ENCODE assay signal across 8 cellular contexts in genomic region chr7:134724606-134725005, GRCh38. TPM values are rescaled to one million over a fixed set of nuclear protein-coding genes. Genes with fewer than 3 reads are reported as not detected.
DNase-seq lines count a peak whose midpoint lies in the region; ATAC-seq and TF ChIP-seq lines count a peak whose summit lies in the region.

No MANE protein-coding gene starts in this region.

- ATAC-seq in DND-41 (ENCODE audit: insufficient read depth, low read depth) (0 out of 3 replicates have a peak, but pooled peaks have one; percentile 40), HG02938 (IDR thresholded peaks at IDR 0.05; ENCODE audit: unreplicated experiment) (peak; percentile 51), right lobe of liver (peak; percentile 26 to 53 (median 42)), HG03196 (IDR thresholded peaks at IDR 0.05; ENCODE audit: unreplicated experiment) (no peak), HG02571 (IDR thresholded peaks at IDR 0.05; ENCODE audit: unreplicated experiment) (no peak)

- DNase-seq in DND-41 (no peak), adipocyte (ENCODE audit: low read depth) (peak; percentile 39), right lobe of liver (no peak), middle frontal gyrus (ENCODE audit: extremely low spot score, low spot score) (no peak), NCI-H2171 (lab: John Stamatoyannopoulos, UW) (no peak)

- 45% methylated on average over 2 of the region's 2 CpGs for WGBS in right lobe of liver (ENCODE audit: insufficient coverage, low coverage, low lambda C conversion rate, missing lambda C conversion rate)

- intact Hi-C loops in right lobe of liver (cut with DNase I): no loop called here

- H3K9ac ChIP-seq in DND-41 (ENCODE audit: low read depth, low read length) (no peak overlapping the region), adipocyte (ENCODE audit: low read length) (peak overlapping the region; percentile 6)

- no peak overlapping the region for H3K4me2 ChIP-seq in DND-41 (ENCODE audit: insufficient read depth, low read length)

- H3K36me3 ChIP-seq in DND-41 (ENCODE audit: insufficient read depth, low read length) (no peaks in the 10 kb centered on the region), adipocyte (ENCODE audit: control insufficient read depth, insufficient read depth, low read length, severe bottlenecking) (no peaks in the 10 kb centered on the region), right lobe of liver (no peaks in the 10 kb centered on the region)

- H4K20me1 ChIP-seq in DND-41 (ENCODE audit: insufficient read depth, low read length): no peaks in the 10 kb centered on the region

- peak; percentile 44 for TF ChIP-seq CTCF in DND-41 (IDR thresholded peaks at IDR 0.05; ENCODE audit: borderline replicate concordance, extremely low read depth, low read length, poor library complexity, severe bottlenecking)
- TF ChIP-seq CTCF in right lobe of liver (IDR thresholded peaks at IDR 0.05): peak in 3 of 4 donors; percentile 22 to 35 (median 23)

- no peak overlapping the region for H3K27ac ChIP-seq in DND-41 (ENCODE audit: low read length)
- no peak overlapping the region for H3K27ac ChIP-seq in right lobe of liver

- H3K4me3 ChIP-seq in DND-41 (ENCODE audit: low read depth in 1 of 2, low read length in 2 of 2) (no peak overlapping the region), adipocyte (ENCODE audit: low read length) (no peak overlapping the region), right lobe of liver (no peak overlapping the region)

- H3K9me3 ChIP-seq in DND-41 (ENCODE audit: insufficient read depth, low read length, severe bottlenecking) (no peaks in the 10 kb centered on the region), adipocyte (ENCODE audit: control insufficient read depth, low read length) (no peaks in the 10 kb centered on the region), right lobe of liver (no peaks in the 10 kb centered on the region)

- no peaks in the 10 kb centered on the region for H3K79me2 ChIP-seq in DND-41 (ENCODE audit: insufficient read depth, low read length)

- no peak for TF ChIP-seq POLR2A in right lobe of liver (IDR thresholded peaks at IDR 0.05)

- no peak overlapping the region for H2AFZ ChIP-seq in DND-41 (ENCODE audit: low read depth, low read length)

- no peaks in the 10 kb centered on the region for H3K4me1 ChIP-seq in DND-41 (ENCODE audit: insufficient read depth, low read length)
- H3K4me1 ChIP-seq in adipocyte (ENCODE audit: control insufficient read depth, insufficient read depth, low read length): peaks cover 45% of the 10 kb centered on the region
- H3K4me1 ChIP-seq in right lobe of liver: peaks cover 0 to 7% (median 0%) of the 10 kb centered on the region in 4 donors

- H3K27me3 ChIP-seq in DND-41 (ENCODE audit: insufficient read depth, low read length, poor library complexity) (no peaks in the 10 kb centered on the region), adipocyte (replicated peaks; ENCODE audit: control insufficient read depth, insufficient read depth, low read length) (no peaks in the 10 kb centered on the region), right lobe of liver (no peaks in the 10 kb centered on the region)

RNA-seq across cellular contexts. Expression of gene CALD1, which starts 54.8 kb away (rescaled TPM):
- 100 to 1,000 TPM; 110 to 181 (median 131) TPM for total RNA-seq in right lobe of liver

Comparison
In these comparisons a context has a peak if more than half of its experiments do, and no peak if none do; other contexts are left out.
1. ATAC-seq: peak in DND-41 (single experiment), HG02938 (single experiment) and right lobe of liver (4 of 4); none in HG03196 (single experiment) and HG02571 (single experiment).